Comparison of ENCODE assay signal across 9 cellular contexts in genomic region chr20:44187763-44188709, GRCh38. TPM values are rescaled to one million over a fixed set of nuclear protein-coding genes. Genes with fewer than 3 reads are reported as not detected.
DNase-seq lines count a peak whose midpoint lies in the region; ATAC-seq, FAIRE-seq and TF ChIP-seq lines count a peak whose summit lies in the region.
"Had no signal": no experiment of that assay in that cellular context is flagged by ENCODE, and none has a peak within 500 bp of the region (broad histone marks: within the 10 kb centered on the region; RNA-seq: fewer than 3 reads in every experiment).

No MANE protein-coding gene starts in this region.

- H3K4me3 ChIP-seq in AG09309 (ENCODE audit: control insufficient read depth, low read depth, low read length) (peak overlapping the region; percentile 52), epithelial cell of esophagus (ENCODE audit: low read length) (peak overlapping the region; percentile 35), small intestine (ENCODE audit: low read depth in 1 of 2, low read length in 2 of 2) (no peak overlapping the region)
- no peak overlapping the region for H3K4me3 ChIP-seq in naive thymus-derived CD4-positive, alpha-beta T cell (ENCODE audit: low read length)

- H3K27ac ChIP-seq in naive thymus-derived CD4-positive, alpha-beta T cell (ENCODE audit: low read depth, low read length) = no peak overlapping the region
- peak overlapping the region in 1 of 2 donors; percentile 57 for H3K27ac ChIP-seq in small intestine (ENCODE audit: low read depth in 1 of 2, low read length in 1 of 2)
- H3K27ac ChIP-seq: neutrophil had no signal

- no peak overlapping the region for H3K27ac Mint-ChIP-seq in naive thymus-derived CD4-positive, alpha-beta T cell

- TF ChIP-seq CTCF in AG09309 (IDR thresholded peaks at IDR 0.05; ENCODE audit: control insufficient read depth, insufficient read depth, low read depth, low read length, missing control alignments) = no peak
- TF ChIP-seq CTCF in epithelial cell of esophagus (IDR thresholded peaks at IDR 0.05; ENCODE audit: insufficient read depth, low read depth, low read length, missing control alignments) = no peak

- no peak for FAIRE-seq in small intestine (lab: Jason Lieb, UNC)

- peaks cover 0 to 11% of the 10 kb centered on the region in 2 donors for H3K4me1 ChIP-seq in naive thymus-derived CD4-positive, alpha-beta T cell (ENCODE audit: control insufficient read depth in 2 of 2, insufficient read depth in 2 of 2, low read length in 2 of 2)
- H3K4me1 ChIP-seq in small intestine (ENCODE audit: control insufficient read depth in 2 of 2, insufficient read depth in 1 of 2, low read depth in 1 of 2, low read length in 1 of 2) = no peaks in the 10 kb centered on the region

- intact Hi-C loops in naive thymus-derived CD4-positive, alpha-beta T cell (cut with micrococcal nuclease) = no loop called here
- intact Hi-C loops in posterior vena cava (cut with DNase I) = loop anchor here (5.0 kb wide), 2 partner anchors 36 to 71 kb away; no protein-coding TSS in a partner anchor

- H3K36me3 ChIP-seq in naive thymus-derived CD4-positive, alpha-beta T cell (ENCODE audit: control insufficient read depth in 2 of 3, insufficient read depth in 3 of 3, low read length in 3 of 3) = no peaks in the 10 kb centered on the region
- no peaks in the 10 kb centered on the region for H3K36me3 ChIP-seq in small intestine (ENCODE audit: control insufficient read depth in 2 of 2, insufficient read depth in 2 of 2, low read length in 2 of 2)
- H3K36me3 ChIP-seq: neutrophil had no signal

- H3K9me3 ChIP-seq in naive thymus-derived CD4-positive, alpha-beta T cell (ENCODE audit: control insufficient read depth in 2 of 3, low read length in 3 of 3) = no peaks in the 10 kb centered on the region
- no peaks in the 10 kb centered on the region for H3K9me3 ChIP-seq in small intestine (ENCODE audit: control insufficient read depth, low read depth)
- H3K9me3 ChIP-seq: neutrophil had no signal

- POLR2A ChIA-PET in naive thymus-derived CD4-positive, alpha-beta T cell (lab: Charles Lee) = no interaction called here

- H3K27me3 Mint-ChIP-seq in naive thymus-derived CD4-positive, alpha-beta T cell = peaks cover 47 to 63% (median 59%) of the 10 kb centered on the region in 5 donors

- H3K36me3 Mint-ChIP-seq in naive thymus-derived CD4-positive, alpha-beta T cell = no peaks in the 10 kb centered on the region

- peak; percentile 32 for ATAC-seq in naive thymus-derived CD4-positive, alpha-beta T cell
- no peak for ATAC-seq in GM19463 (IDR thresholded peaks at IDR 0.05; ENCODE audit: unreplicated experiment)

- WGBS in small intestine, 3 donors = 38 to 58% (median 42%) methylated on average over 8 of the region's 8 CpGs

- H3K4me1 Mint-ChIP-seq in naive thymus-derived CD4-positive, alpha-beta T cell = peaks cover 4 to 19% (median 12%) of the 10 kb centered on the region in 7 donors

- no peaks in the 10 kb centered on the region for H3K9me3 Mint-ChIP-seq in naive thymus-derived CD4-positive, alpha-beta T cell

- peaks cover 0 to 12% of the 10 kb centered on the region in 2 donors for H3K27me3 ChIP-seq in naive thymus-derived CD4-positive, alpha-beta T cell (ENCODE audit: control insufficient read depth in 2 of 2, insufficient read depth in 2 of 2, low read length in 2 of 2)
- no peaks in the 10 kb centered on the region for H3K27me3 ChIP-seq in small intestine (ENCODE audit: control insufficient read depth in 2 of 2, insufficient read depth in 2 of 2, low read length in 2 of 2)

- peak overlapping the region in 6 of 10 donors; percentile 42 to 75 (median 54) for H3K4me3 Mint-ChIP-seq in naive thymus-derived CD4-positive, alpha-beta T cell

- DNase-seq in AG09309 (ENCODE audit: low read depth) (no peak), NCI-H82 (lab: John Stamatoyannopoulos, UW) (peak; percentile 60), epithelial cell of esophagus (ENCODE audit: low read depth) (no peak), posterior vena cava (ENCODE audit: low spot score) (no peak), small intestine (no peak)
- no peak for DNase-seq in naive thymus-derived CD4-positive, alpha-beta T cell
- DNase-seq in activated CD4-positive, alpha-beta T cell treated with anti-CD3 and anti-CD28 coated beads, Interleukin-2, amount 50 U/mL, for 1 hour = no peak

- CTCF ChIA-PET in naive thymus-derived CD4-positive, alpha-beta T cell (lab: Charles Lee) = interaction anchor here (0.6 to 4.5 kb wide), 8 partner anchors 8 to 76 kb away, joined by 3 to 60 read pairs (median 6); no protein-coding TSS in a partner anchor

RNA-seq across cellular contexts. Expression of gene JPH2, which starts 1.0 kb away (rescaled TPM):
- total RNA-seq in naive thymus-derived CD4-positive, alpha-beta T cell = under 1 TPM in 2 of 5 experiments, not detected in 3; 0.07 to 0.17 TPM
- polyA plus RNA-seq in naive thymus-derived CD4-positive, alpha-beta T cell = not detected
- 100 to 1,000 TPM; 121 to 130 TPM for total RNA-seq in posterior vena cava
- polyA plus RNA-seq in small intestine = 1 to 10 TPM in 1 of 3 donors, under 1 TPM in 2; 0.22 to 3.6 (median 0.81) TPM

RNA-seq across cellular contexts. Expression of gene OSER1, which starts 22.5 kb away (rescaled TPM):
- 100 to 1,000 TPM in 1 of 5 experiments, 10 to 100 TPM in 4; 25.0 to 115 (median 43.0) TPM for total RNA-seq in naive thymus-derived CD4-positive, alpha-beta T cell
- 10 to 100 TPM; 36.2 to 62.0 TPM for polyA plus RNA-seq in naive thymus-derived CD4-positive, alpha-beta T cell
- total RNA-seq in posterior vena cava = 10 to 100 TPM; 24.3 to 27.3 TPM
- 10 to 100 TPM; 24.0 to 57.8 (median 54.6) TPM for polyA plus RNA-seq in small intestine

RNA-seq across cellular contexts. Expression of gene GDAP1L1, which starts 59.1 kb away (rescaled TPM):
- not detected for total RNA-seq in naive thymus-derived CD4-positive, alpha-beta T cell
- not detected for polyA plus RNA-seq in naive thymus-derived CD4-positive, alpha-beta T cell
- not detected for total RNA-seq in posterior vena cava
- 1 to 10 TPM in 1 of 3 donors, under 1 TPM in 1, not detected in 1; 0.54 to 1.1 TPM for polyA plus RNA-seq in small intestine

Comparison
In these comparisons a context has a peak if more than half of its experiments do, and no peak if none do; other contexts are left out.
1. H3K4me3 ChIP-seq: peak in AG09309 (single experiment) and epithelial cell of esophagus (single experiment); none in naive thymus-derived CD4-positive, alpha-beta T cell (single experiment) and small intestine (0 of 2).
2. RNA of gene JPH2, which starts 1.0 kb away (total RNA-seq): 121 to 130 TPM in posterior vena cava; 0.07 to 0.17 TPM in naive thymus-derived CD4-positive, alpha-beta T cell; every median in the first group is over 100 times any median in the second.
3. intact Hi-C loops: an anchor here in posterior vena cava (5.0 kb wide); none called in naive thymus-derived CD4-positive, alpha-beta T cell.